Comparison of ENCODE assay signal across 8 cellular contexts in the genomic region with DNA sequence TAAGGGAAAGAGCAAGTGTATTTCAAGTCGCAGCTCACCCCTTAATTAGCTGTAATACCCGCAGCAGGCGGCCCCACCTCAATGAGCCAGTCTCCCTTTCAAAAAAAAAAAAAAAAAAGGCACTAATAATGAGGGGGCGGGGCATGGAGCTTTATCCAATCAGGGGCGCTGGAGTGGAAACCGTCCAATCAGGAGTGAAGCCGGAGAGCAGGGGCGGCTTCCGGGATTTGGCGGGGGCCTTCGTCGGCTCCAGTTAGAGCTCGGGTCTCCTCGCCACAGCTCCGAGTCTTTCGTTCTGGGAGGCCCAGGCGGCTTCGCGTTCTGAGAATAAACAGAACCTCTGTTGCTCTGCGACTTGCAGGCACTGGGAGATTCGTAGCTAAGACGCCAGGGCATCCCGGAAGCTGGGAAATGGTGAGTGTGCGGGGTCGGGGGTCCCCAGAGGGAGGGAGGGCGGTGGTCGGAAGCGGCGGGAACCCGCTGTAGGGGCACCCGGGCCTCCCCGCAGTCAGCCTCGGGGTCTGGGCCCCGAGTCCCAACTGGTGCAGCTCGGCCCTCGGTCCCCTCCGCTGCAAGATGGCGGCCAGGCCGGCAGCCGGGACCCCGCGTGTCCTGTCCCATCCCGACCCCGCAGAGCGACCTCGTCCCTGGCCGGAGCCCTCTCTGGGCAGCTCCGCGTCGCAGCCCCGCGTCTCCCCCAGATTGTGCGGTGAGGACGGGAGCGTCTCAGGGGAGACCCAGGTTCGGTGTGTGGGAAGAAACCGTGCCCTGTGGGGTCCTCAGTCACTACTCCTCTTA.
DNase-seq lines count a peak whose midpoint lies in the region; ATAC-seq and TF ChIP-seq lines count a peak whose summit lies in the region.

Gene ZNF267 (plus strand): TSS at position 252 of the 798 bp plus-strand sequence. CDS start 160 bp downstream, at position 412.

- peak within 1 kb of the TSS; percentile 99 for H3K27ac Mint-ChIP-seq in nephron progenitor cell
- peak within 1 kb of the TSS; percentile 99 to 100 for H3K27ac Mint-ChIP-seq in stimulated activated naive CD8-positive, alpha-beta T cell treated with anti-CD3 and anti-CD28 coated beads, Interleukin-15, amount 100 ng/mL, for 72 hours

- DNase-seq in DMS79 (lab: John Stamatoyannopoulos, UW): peak; percentile 89
- peak; percentile 99 to 100 for DNase-seq in Kasumi-1 (lab: John Stamatoyannopoulos, UW)
- peak; percentile 96 for DNase-seq in RWPE1 (ENCODE audit: low spot score)
- DNase-seq in activated T-helper 9 cell treated with anti-CD3 and anti-CD28 coated beads, Interleukin-2, amount 50 U/mL, for 16 hours (ENCODE audit: low read depth): peak; percentile 91
- DNase-seq in fibroblast of pulmonary artery (ENCODE audit: low read depth): peak; percentile 91
- peak; percentile 92 for DNase-seq in nephron progenitor cell
- peak; percentile 92 to 96 for DNase-seq in stimulated activated naive CD8-positive, alpha-beta T cell treated with anti-CD3 and anti-CD28 coated beads, Interleukin-15, amount 100 ng/mL, for 72 hours

- H3K9me3 Mint-ChIP-seq in nephron progenitor cell: peaks cover 19% of the 10 kb centered on the region
- H3K9me3 Mint-ChIP-seq in stimulated activated naive CD8-positive, alpha-beta T cell treated with anti-CD3 and anti-CD28 coated beads, Interleukin-15, amount 100 ng/mL, for 72 hours: no peaks in the 10 kb centered on the region

- H3K4me3 ChIP-seq in fibroblast of pulmonary artery (replicated peaks; ENCODE audit: low read depth, low read length): peak within 1 kb of the TSS; percentile 95

- H3K4me1 Mint-ChIP-seq in nephron progenitor cell: peaks cover 49% of the 10 kb centered on the region
- peaks cover 62% of the 10 kb centered on the region for H3K4me1 Mint-ChIP-seq in stimulated activated naive CD8-positive, alpha-beta T cell treated with anti-CD3 and anti-CD28 coated beads, Interleukin-15, amount 100 ng/mL, for 72 hours

- CTCF ChIA-PET in RWPE1 (lab: Yijun Ruan, JAX): no interaction called here

- peaks cover 18% of the 10 kb centered on the region for H3K27me3 Mint-ChIP-seq in nephron progenitor cell (ENCODE audit: low read depth, poor library complexity)
- H3K27me3 Mint-ChIP-seq in stimulated activated naive CD8-positive, alpha-beta T cell treated with anti-CD3 and anti-CD28 coated beads, Interleukin-15, amount 100 ng/mL, for 72 hours: no peaks in the 10 kb centered on the region

- POLR2A ChIA-PET in RWPE1 (lab: Yijun Ruan, JAX; ENCODE audit: low non-redundant PET): interaction anchor here (1.0 to 1.1 kb wide), 2 partner anchors 380 to 731 kb away, joined by 3 to 5 read pairs; no protein-coding TSS in a partner anchor

- ATAC-seq in GM21786 (IDR thresholded peaks at IDR 0.05; ENCODE audit: unreplicated experiment): peak; percentile 37
- peak; percentile 62 for ATAC-seq in stimulated activated naive CD8-positive, alpha-beta T cell treated with anti-CD3 and anti-CD28 coated beads, Interleukin-15, amount 100 ng/mL, for 72 hours

- H3K27ac ChIP-seq in RWPE1: peak within 1 kb of the TSS; percentile 84

- peaks cover 33% of the 10 kb centered on the region for H3K36me3 Mint-ChIP-seq in nephron progenitor cell (ENCODE audit: low read depth)

- H3K4me3 Mint-ChIP-seq in nephron progenitor cell: peak within 1 kb of the TSS; percentile 94
- H3K4me3 Mint-ChIP-seq in stimulated activated naive CD8-positive, alpha-beta T cell treated with anti-CD3 and anti-CD28 coated beads, Interleukin-15, amount 100 ng/mL, for 72 hours: peak within 1 kb of the TSS; percentile 90 to 93

- TF ChIP-seq CTCF in RWPE1 (conservative IDR thresholded peaks at IDR 0.05; ENCODE audit: low read depth): no peak
- TF ChIP-seq CTCF in fibroblast of pulmonary artery (IDR thresholded peaks at IDR 0.05; ENCODE audit: low read length, missing control alignments): no peak
- no peak for TF ChIP-seq CTCF in nephron progenitor cell (IDR thresholded peaks at IDR 0.05)

Comparison
In these comparisons a context has a peak if more than half of its experiments do, and no peak if none do; other contexts are left out.
1. Peak in every context shown above with its lines: DNase-seq, ATAC-seq, H3K4me3 ChIP-seq and H3K27ac ChIP-seq.